In the genomic region with DNA sequence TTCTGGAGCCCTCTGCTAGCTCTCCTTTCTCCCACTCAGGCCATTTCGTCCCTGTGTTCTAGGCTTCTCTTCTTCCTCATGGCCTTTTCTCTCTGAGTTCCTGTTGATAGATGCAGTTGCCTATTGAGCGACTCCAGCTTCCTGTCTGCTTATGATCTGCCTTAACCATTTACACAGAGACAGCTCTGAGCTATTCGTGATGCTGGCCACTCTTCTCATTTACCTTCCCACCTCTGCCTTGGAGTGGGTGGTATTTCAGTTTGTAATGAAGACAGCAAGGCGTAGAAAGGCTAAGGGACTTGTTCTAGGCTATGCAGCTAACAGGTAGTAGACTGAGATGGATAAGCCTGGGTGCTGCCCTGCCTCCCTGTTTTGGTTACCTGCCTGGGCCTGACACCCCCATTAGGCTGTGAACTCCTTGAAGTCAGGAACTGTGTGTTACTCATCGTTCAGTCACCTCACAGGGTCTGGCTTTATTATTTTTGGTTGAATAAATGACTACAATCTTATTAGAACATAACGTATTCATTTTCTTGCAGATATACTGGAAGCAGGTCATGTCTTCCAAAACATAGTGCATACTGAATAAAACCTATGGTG, we compare ENCODE assay signal across 22 cellular contexts. TPM values are rescaled to one million over a fixed set of nuclear protein-coding genes. Genes with fewer than 3 reads are reported as not detected.
A peak's percentile ranks its signal among the peaks of the same experiment; 100 is the strongest.
DNase-seq lines count a peak whose midpoint lies in the region; ATAC-seq and TF ChIP-seq lines count a peak whose summit lies in the region.
"Had no signal": no experiment of that assay in that cellular context is flagged by ENCODE, and none has a peak within 500 bp of the region (broad histone marks: within the 10 kb centered on the region; RNA-seq: fewer than 3 reads in every experiment).

No MANE protein-coding gene starts in this region.

- no peaks in the 10 kb centered on the region for H3K79me2 ChIP-seq in trophoblast cell (ENCODE audit: control insufficient read depth, insufficient read depth, low read length, poor library complexity)

- H3K4me3 ChIP-seq in trophoblast cell (ENCODE audit: low read depth, low read length) = no peak overlapping the region
- H3K4me3 ChIP-seq in lower lobe of right lung = no peak overlapping the region
- H3K4me3 ChIP-seq: tibial artery had no signal

- H3K4me1 ChIP-seq in trophoblast cell (ENCODE audit: control insufficient read depth in 1 of 2, insufficient read depth in 2 of 2, low read length in 2 of 2) (no peaks in the 10 kb centered on the region), lower lobe of right lung (peaks cover 4% of the 10 kb centered on the region)

- TF ChIP-seq CTCF in WTC11 (IDR thresholded peaks at IDR 0.05) (no peak), chondrocyte (IDR thresholded peaks at IDR 0.05) (no peak), lower lobe of right lung (IDR thresholded peaks at IDR 0.05) (no peak)

- H3K27ac ChIP-seq in trophoblast cell (ENCODE audit: low read depth, low read length) = no peak overlapping the region
- no peak overlapping the region for H3K27ac ChIP-seq in lower lobe of right lung

- H3K27me3 Mint-ChIP-seq in activated T-cell treated with anti-CD3 and anti-CD28 coated beads, Interleukin-2, amount 50 U/mL, for 24 hours = no peaks in the 10 kb centered on the region
- no peaks in the 10 kb centered on the region for H3K27me3 Mint-ChIP-seq in WTC11 (ENCODE audit: low read depth)
- H3K27me3 Mint-ChIP-seq in chondrocyte (ENCODE audit: low read depth) = no peaks in the 10 kb centered on the region
- H3K27me3 Mint-ChIP-seq: effector memory CD8-positive, alpha-beta T cell had no signal

- no peak overlapping the region for H3K23ac ChIP-seq in trophoblast cell (ENCODE audit: low read length)

- H2AFZ ChIP-seq in trophoblast cell (ENCODE audit: insufficient read depth, low read length, poor library complexity) = no peak overlapping the region

- no peak overlapping the region for H3K18ac ChIP-seq in trophoblast cell (ENCODE audit: low read length)

- H4K91ac ChIP-seq in trophoblast cell (ENCODE audit: low read depth, low read length) = no peak overlapping the region

- H2BK5ac ChIP-seq in trophoblast cell (ENCODE audit: low read depth, low read length, poor library complexity) = no peak overlapping the region

- H3K14ac ChIP-seq in trophoblast cell (ENCODE audit: low read length) = no peak overlapping the region

- peaks cover 15% of the 10 kb centered on the region for H3K4me1 Mint-ChIP-seq in activated T-cell treated with anti-CD3 and anti-CD28 coated beads, Interleukin-2, amount 50 U/mL, for 24 hours (ENCODE audit: low read depth)
- no peaks in the 10 kb centered on the region for H3K4me1 Mint-ChIP-seq in WTC11
- H3K4me1 Mint-ChIP-seq in chondrocyte (ENCODE audit: low read depth) = no peaks in the 10 kb centered on the region
- H3K4me1 Mint-ChIP-seq: nephron had no signal

- H3K4me3 Mint-ChIP-seq in activated T-cell treated with anti-CD3 and anti-CD28 coated beads, Interleukin-2, amount 50 U/mL, for 24 hours = no peak overlapping the region
- H3K4me3 Mint-ChIP-seq in WTC11 (no peak overlapping the region), chondrocyte (ENCODE audit: unreplicated experiment) (no peak overlapping the region)
- H3K4me3 Mint-ChIP-seq: effector memory CD8-positive, alpha-beta T cell; nephron had no signal

- CTCF ChIA-PET in WTC11 (lab: Charles Lee) = interaction anchor here (1.4 to 1.8 kb wide), 2 partner anchors 103 to 115 kb away, joined by 3 to 4 read pairs; no protein-coding TSS in a partner anchor

- H3K27me3 ChIP-seq in trophoblast cell (ENCODE audit: insufficient read depth, low read length) (no peaks in the 10 kb centered on the region), lower lobe of right lung (ENCODE audit: low read depth) (no peaks in the 10 kb centered on the region)
- H3K27me3 ChIP-seq: tibial artery had no signal

- ATAC-seq in WTC11 (no peak), lower lobe of right lung (no peak), HG02973 (IDR thresholded peaks at IDR 0.05; ENCODE audit: unreplicated experiment) (no peak)
- ATAC-seq: effector memory CD8-positive, alpha-beta T cell; Right ventricle myocardium inferior had no signal

- no peak overlapping the region for H2BK120ac ChIP-seq in trophoblast cell (ENCODE audit: insufficient read depth, low read length, poor library complexity)

- no peak overlapping the region for H3K4me2 ChIP-seq in trophoblast cell (ENCODE audit: low read length)

- H3K4ac ChIP-seq in trophoblast cell (ENCODE audit: low read depth, low read length) = peak overlapping the region; percentile 4

- H2BK12ac ChIP-seq in trophoblast cell (ENCODE audit: low read length) = no peak overlapping the region

- POLR2A ChIA-PET in WTC11 (lab: Charles Lee) = no interaction called here

- no peak overlapping the region for H3K9ac ChIP-seq in trophoblast cell (ENCODE audit: low read length)

- H3K9me3 Mint-ChIP-seq in activated T-cell treated with anti-CD3 and anti-CD28 coated beads, Interleukin-2, amount 50 U/mL, for 24 hours = no peaks in the 10 kb centered on the region
- H3K9me3 Mint-ChIP-seq in WTC11 (no peaks in the 10 kb centered on the region), chondrocyte (ENCODE audit: low read depth) (no peaks in the 10 kb centered on the region)
- H3K9me3 Mint-ChIP-seq: effector memory CD8-positive, alpha-beta T cell; nephron had no signal

- peak overlapping the region; percentile 67 for H3K27ac Mint-ChIP-seq in activated T-cell treated with anti-CD3 and anti-CD28 coated beads, Interleukin-2, amount 50 U/mL, for 24 hours
- peak overlapping the region; percentile 17 for H3K27ac Mint-ChIP-seq in WTC11
- H3K27ac Mint-ChIP-seq in chondrocyte (ENCODE audit: unreplicated experiment) = peak overlapping the region; percentile 42
- H3K27ac Mint-ChIP-seq: nephron had no signal

- DNase-seq in activated T-cell treated with anti-CD3 and anti-CD28 coated beads, Interleukin-2, amount 50 U/mL, for 24 hours = no peak
- DNase-seq in activated T-cell treated with anti-CD3 and anti-CD28 coated beads, Interleukin-2, amount 50 U/mL, for 1 hour = no peak
- no peak for DNase-seq in WTC11 (ENCODE audit: low spot score)
- no peak for DNase-seq in chondrocyte (ENCODE audit: low spot score)
- DNase-seq in trophoblast cell = no peak
- no peak for DNase-seq in lower lobe of right lung
- no peak for DNase-seq in kidney glomerular epithelial cell (lab: John Stamatoyannopoulos, UW)
- DNase-seq: activated CD8-positive, alpha-beta memory T cell treated with anti-CD3 and anti-CD28 coated beads, Interleukin-2, amount 50 U/mL, for 4 hours; C1 segment of cervical spinal cord; central memory CD4-positive, alpha-beta T cell; DMS79; effector memory CD8-positive, alpha-beta T cell; Kasumi-1; NCI-H1105; NCI-H2081 treated with DMSO at 0.1 percent for 48 hours; NCI-H524; stimulated activated CD4-positive, alpha-beta T cell treated with anti-CD3 and anti-CD28 coated beads, Interleukin-12 subunit alpha, Interleukin-12 subunit beta, amount 100 ng/mL, for 4 hours; tibial artery had no signal

- H3K36me3 Mint-ChIP-seq in activated T-cell treated with anti-CD3 and anti-CD28 coated beads, Interleukin-2, amount 50 U/mL, for 24 hours (ENCODE audit: low read depth) = peaks cover 37% of the 10 kb centered on the region
- peaks cover 44% of the 10 kb centered on the region for H3K36me3 Mint-ChIP-seq in WTC11
- H3K36me3 Mint-ChIP-seq in chondrocyte (ENCODE audit: low read depth) = peaks cover 30% of the 10 kb centered on the region

- no peak overlapping the region for H2AK5ac ChIP-seq in trophoblast cell (ENCODE audit: low read length)

- intact Hi-C loops in lower lobe of right lung (cut with DNase I) = no loop called here

- no peaks in the 10 kb centered on the region for H3K9me3 ChIP-seq in trophoblast cell (ENCODE audit: insufficient read depth, low read depth, low read length)
- H3K9me3 ChIP-seq in lower lobe of right lung = no peaks in the 10 kb centered on the region
- H3K9me3 ChIP-seq: tibial artery had no signal

- no peak overlapping the region for H4K12ac ChIP-seq in trophoblast cell (ENCODE audit: low read depth, low read length)

- H3K36me3 ChIP-seq in trophoblast cell (ENCODE audit: control insufficient read depth in 1 of 2, insufficient read depth in 2 of 2, low read length in 2 of 2) (peaks cover 23 to 48% of the 10 kb centered on the region in 2 experiments), lower lobe of right lung (peaks cover 100% of the 10 kb centered on the region)

- no peaks in the 10 kb centered on the region for H3K79me1 ChIP-seq in trophoblast cell (ENCODE audit: low read length)

- WGBS in trophoblast cell (ENCODE audit: extremely low coverage, insufficient coverage, insufficient read length) = no CpG with 5 or more reads among the region's 6 CpGs

- H4K8ac ChIP-seq in trophoblast cell (ENCODE audit: low read depth, low read length) = no peak overlapping the region

TF ChIP-seq in WTC11, 78 proteins besides CTCF, POLR2A, EP300 and RAD21 (continues in another document):
- TF ChIP-seq SMAD3 (CRISPR knock-in tag; IDR thresholded peaks at IDR 0.05; ENCODE audit: borderline replicate concordance) = no peak
- TF ChIP-seq, protein P1, sequence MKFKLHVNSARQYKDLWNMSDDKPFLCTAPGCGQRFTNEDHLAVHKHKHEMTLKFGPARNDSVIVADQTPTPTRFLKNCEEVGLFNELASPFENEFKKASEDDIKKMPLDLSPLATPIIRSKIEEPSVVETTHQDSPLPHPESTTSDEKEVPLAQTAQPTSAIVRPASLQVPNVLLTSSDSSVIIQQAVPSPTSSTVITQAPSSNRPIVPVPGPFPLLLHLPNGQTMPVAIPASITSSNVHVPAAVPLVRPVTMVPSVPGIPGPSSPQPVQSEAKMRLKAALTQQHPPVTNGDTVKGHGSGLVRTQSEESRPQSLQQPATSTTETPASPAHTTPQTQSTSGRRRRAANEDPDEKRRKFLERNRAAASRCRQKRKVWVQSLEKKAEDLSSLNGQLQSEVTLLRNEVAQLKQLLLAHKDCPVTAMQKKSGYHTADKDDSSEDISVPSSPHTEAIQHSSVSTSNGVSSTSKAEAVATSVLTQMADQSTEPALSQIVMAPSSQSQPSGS (CRISPR knock-in tag; IDR thresholded peaks at IDR 0.05; ENCODE audit: borderline replicate concordance, low read depth) = no peak
- no peak for TF ChIP-seq ZNF416 (CRISPR knock-in tag; IDR thresholded peaks at IDR 0.05)

RNA-seq across cellular contexts. Expression of a gene that starts 12.6 kb away (rescaled TPM):
- total RNA-seq in WTC11 (2021) (5.2 to 5.9 TPM (median 5.6 TPM) in 3 replicates), chondrocyte (38.8 to 44.4 TPM (median 40.0 TPM) in 3 replicates), lower lobe of right lung (20.0 TPM)
- 3.2 and 3.4 TPM in 2 replicates for polyA plus RNA-seq in trophoblast cell (2013)

RNA-seq across cellular contexts. Expression of a gene that starts 40.4 kb away (rescaled TPM):
- total RNA-seq in WTC11 (2021) (76.4 to 89.3 TPM (median 82.3 TPM) in 3 replicates), chondrocyte (49.7 to 71.5 TPM (median 50.0 TPM) in 3 replicates), lower lobe of right lung (87.3 TPM)
- polyA plus RNA-seq in trophoblast cell (2013) = 35.3 and 36.7 TPM in 2 replicates

RNA-seq across cellular contexts. Expression of a gene that starts 44.5 kb away (rescaled TPM):
- total RNA-seq in WTC11 (2021) (not detected in 3 replicates), chondrocyte (not detected in 3 replicates), lower lobe of right lung (not detected)
- polyA plus RNA-seq in trophoblast cell (2013) = not detected in 2 replicates
- total RNA-seq: lung microvascular endothelial cell, Right ventricle myocardium inferior had no signal

RNA-seq across cellular contexts. Expression of a gene that starts 50.2 kb away (rescaled TPM):
- total RNA-seq in WTC11 (2021) = 52.9 to 65.0 TPM (median 62.6 TPM) in 3 replicates
- 13.5 to 18.5 TPM (median 14.5 TPM) in 3 replicates for total RNA-seq in chondrocyte
- polyA plus RNA-seq in trophoblast cell (2013) = 38.8 and 38.9 TPM in 2 replicates
- total RNA-seq in lower lobe of right lung = 21.4 TPM

RNA-seq across cellular contexts. Expression of a gene that starts 59.1 kb away (rescaled TPM):
- total RNA-seq in WTC11 (2021) (35.2 to 37.0 TPM (median 37.0 TPM) in 3 replicates), chondrocyte (49.8 to 55.8 TPM (median 55.0 TPM) in 3 replicates), lower lobe of right lung (51.3 TPM)
- 16.7 and 18.1 TPM in 2 replicates for polyA plus RNA-seq in trophoblast cell (2013)

Comparison
In these comparisons a context has a peak if more than half of its experiments do, and no peak if none do; other contexts are left out.
1. H3K27ac Mint-ChIP-seq: peak in every context shown above with its lines; median percentile 67 in activated T-cell treated with anti-CD3 and anti-CD28 coated beads, Interleukin-2, amount 50 U/mL, for 24 hours; 42 in chondrocyte; 17 in WTC11.